ENCODE assay signal across 6 cellular contexts in the genomic region with DNA sequence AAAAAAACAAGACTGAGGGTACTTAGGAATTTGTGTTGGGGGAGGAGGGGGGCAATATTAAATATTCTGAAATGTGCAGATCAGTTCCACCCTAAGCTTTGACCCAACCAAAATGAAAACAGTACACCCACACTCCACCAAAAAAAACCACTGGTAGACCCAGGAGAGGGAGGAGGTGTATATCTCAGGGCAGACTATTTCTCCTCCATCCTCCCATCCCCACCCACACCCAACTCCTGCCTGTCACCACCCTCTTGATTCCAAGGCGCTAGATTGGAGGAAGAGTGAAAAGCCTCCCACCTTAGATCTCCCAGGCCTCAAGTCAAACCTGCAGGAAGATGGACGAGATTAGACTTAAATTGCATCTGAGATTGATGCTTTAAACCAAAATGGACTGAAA.
"Had no signal": no experiment of that assay in that cellular context is flagged by ENCODE, and none has a peak within 500 bp of the region (broad histone marks: within the 10 kb centered on the region; RNA-seq: fewer than 3 reads in every experiment).

No MANE protein-coding gene starts in this region.

- H3K9ac ChIP-seq: GM23248 had no signal

- H3K9me3 Mint-ChIP-seq: H9, HFFc6 had no signal

- DNase-seq: GM23248, H9, HCEC 1CT, HFFc6, IMR-90 had no signal

- H3K4me3 ChIP-seq: GM23248, K562 had no signal

- H3K4me3 Mint-ChIP-seq: H9, HFFc6 had no signal

- H2AFZ ChIP-seq: GM23248 had no signal

- H3K27ac ChIP-seq: GM23248 had no signal

- H3K27ac Mint-ChIP-seq: H9, HFFc6 had no signal

- ATAC-seq: K562 had no signal
